8 cellular contexts compared by ENCODE assay signal in the genomic region with DNA sequence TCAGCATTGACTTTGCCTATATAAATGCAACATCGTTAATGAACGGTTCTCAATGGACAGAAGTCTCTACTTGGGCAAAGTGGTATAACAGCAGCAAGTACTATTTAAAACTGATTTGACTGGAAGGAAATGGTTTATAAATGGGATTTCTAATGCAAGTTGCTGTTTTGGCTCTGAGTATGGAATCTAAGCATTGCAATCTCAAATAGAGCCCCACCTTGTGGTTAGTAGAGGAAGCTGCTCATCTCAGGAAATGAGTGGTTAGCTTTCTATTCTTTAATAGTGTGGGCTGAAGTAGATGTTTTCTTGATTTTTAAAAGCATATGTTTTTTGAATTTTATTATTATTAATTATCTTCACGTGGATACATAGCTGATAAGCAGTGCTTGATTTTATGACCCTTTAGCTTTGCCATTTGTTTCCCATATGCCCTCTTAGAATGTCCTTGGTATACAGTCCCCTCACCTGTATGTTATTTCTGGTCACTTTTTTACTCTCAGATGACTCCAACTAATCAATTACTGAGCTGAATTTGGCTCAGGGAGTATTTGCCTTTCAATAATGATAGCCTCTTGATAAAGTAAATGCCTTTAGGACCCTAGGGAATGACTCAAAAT.
DNase-seq lines count a peak whose midpoint lies in the region; ATAC-seq and TF ChIP-seq lines count a peak whose summit lies in the region.

No MANE protein-coding gene starts in this region.

- no peaks in the 10 kb centered on the region for H3K4me1 ChIP-seq in uterus

- intact Hi-C loops in uterus (cut with DNase I; ENCODE audit: low total_unique reads): no loop called here

- H3K36me3 ChIP-seq in kidney epithelial cell (ENCODE audit: control insufficient read depth, insufficient read depth, low read length) (no peaks in the 10 kb centered on the region), uterus (no peaks in the 10 kb centered on the region)

- TF ChIP-seq CTCF in kidney epithelial cell (IDR thresholded peaks at IDR 0.05; ENCODE audit: insufficient read depth, low read length, poor library complexity, severe bottlenecking): peak; percentile 74
- TF ChIP-seq CTCF in uterus (IDR thresholded peaks at IDR 0.05): peak; percentile 8 to 40 (median 29)

- ATAC-seq in GM18858 (IDR thresholded peaks at IDR 0.05; ENCODE audit: unreplicated experiment) (peak; percentile 85), HG02938 (IDR thresholded peaks at IDR 0.05; ENCODE audit: unreplicated experiment) (peak; percentile 88)

- H3K4me3 ChIP-seq in kidney epithelial cell (ENCODE audit: low read depth, low read length) (no peak overlapping the region), uterus (no peak overlapping the region)

- H3K9me3 ChIP-seq in uterus: no peaks in the 10 kb centered on the region

- H3K27me3 ChIP-seq in kidney epithelial cell (ENCODE audit: control insufficient read depth, insufficient read depth, low read length) (no peaks in the 10 kb centered on the region), uterus (no peaks in the 10 kb centered on the region)

- H3K27ac ChIP-seq in uterus: no peak overlapping the region

- peak; percentile 92 for DNase-seq in COLO829 (ENCODE audit: low spot score)
- DNase-seq in NCI-H2029 (lab: John Stamatoyannopoulos, UW): peak; percentile 41
- peak; percentile 22 for DNase-seq in amniotic stem cell (lab: John Stamatoyannopoulos, UW)
- DNase-seq in kidney epithelial cell (ENCODE audit: low read depth): no peak
- DNase-seq in uterus: no peak
- no peak for DNase-seq in activated CD4-positive, CD25-positive, alpha-beta regulatory T cell treated with anti-CD3 and anti-CD28 coated beads, Interleukin-2, amount 50 U/mL, for 72 hours

- no peak for TF ChIP-seq POLR2A in uterus (IDR thresholded peaks at IDR 0.05)

Comparison
In these comparisons a context has a peak if more than half of its experiments do, and no peak if none do; other contexts are left out.
1. DNase-seq: peak in COLO829 (single experiment), NCI-H2029 (single experiment) and amniotic stem cell (single experiment); none in kidney epithelial cell (single experiment), uterus (0 of 2) and activated CD4-positive, CD25-positive, alpha-beta regulatory T cell treated with anti-CD3 and anti-CD28 coated beads, Interleukin-2, amount 50 U/mL, for 72 hours (single experiment).